ENCODE assay signal across 17 cellular contexts in genomic region chr11:126797801-126798200, GRCh38.
"Had no signal": no experiment of that assay in that cellular context is flagged by ENCODE, and none has a peak within 500 bp of the region (broad histone marks: within the 10 kb centered on the region; RNA-seq: fewer than 3 reads in every experiment).

No MANE protein-coding gene starts in this region.

- H3K36me3 ChIP-seq: MG63, SJSA1 had no signal

- H3K27me3 ChIP-seq: MG63, SJSA1 had no signal

- H3K27ac ChIP-seq: SJSA1, SK-N-MC had no signal

- H3K4me1 ChIP-seq: SJSA1 had no signal

- H3K4me3 ChIP-seq: MG63, SJSA1, SK-N-MC had no signal

- H3K9me3 ChIP-seq: MG63, SJSA1 had no signal

- DNase-seq: Karpas-422, KBM-7, MG63, NCI-H1092 treated with DMSO at 0.1 percent for 48 hours, NCI-H1436, NCI-H1694 treated with DMSO at 0.1 percent for 48 hours, NCI-H1930, NCI-H2107, NCI-H446, NCI-H510A, NCI-H524 treated with DMSO at 0.1 percent for 48 hours, NCI-H82, Right ventricle myocardium superior, RPMI8226, SIG-M5 had no signal
